In genomic region chr1:157704878-157705277, GRCh38 we compare ENCODE assay signal across 24 cellular contexts. TPM values are rescaled to one million over a fixed set of nuclear protein-coding genes. Genes with fewer than 3 reads are reported as not detected.
DNase-seq lines count a peak whose midpoint lies in the region; ATAC-seq and TF ChIP-seq lines count a peak whose summit lies in the region.
"Had no signal": no experiment of that assay in that cellular context is flagged by ENCODE, and none has a peak within 500 bp of the region (broad histone marks: within the 10 kb centered on the region; RNA-seq: fewer than 3 reads in every experiment).

No MANE protein-coding gene starts in this region.

- peak overlapping the region; percentile 50 for H3K27ac ChIP-seq in OCI-LY7 (ENCODE audit: low read depth, low read length, poor library complexity, severe bottlenecking)
- H3K27ac ChIP-seq: heart right ventricle, KMS-11, ovary, PC-9, SJCRH30, tibial nerve had no signal

- TF ChIP-seq CTCF in OCI-LY7 (conservative IDR thresholded peaks at IDR 0.05; ENCODE audit: low read length), result no peak

- H3K4me3 ChIP-seq in OCI-LY7 (ENCODE audit: low read depth, low read length, poor library complexity, severe bottlenecking), result peak overlapping the region; percentile 2
- H3K4me3 ChIP-seq: heart right ventricle, ovary, PC-9, SJCRH30, tibial nerve had no signal

- BruUV-seq in OCI-LY7 (replicated peaks; lab: Mats Ljungman, UMichigan), result no TSS peak

- H2AFZ ChIP-seq in OCI-LY7 (ENCODE audit: low read length), result peak overlapping the region; percentile 66
- H2AFZ ChIP-seq: PC-9 had no signal

- peaks cover 9% of the 10 kb centered on the region for H3K4me1 Mint-ChIP-seq in stimulated activated effector memory CD8-positive, alpha-beta T cell treated with anti-CD3 and anti-CD28 coated beads, Interleukin-12 subunit alpha, Interleukin-12 subunit beta, amount 100 ng/mL, for 72 hours
- H3K4me1 Mint-ChIP-seq: WTC11 had no signal

- DNase-seq in OCI-LY7 (ENCODE audit: low spot score) (peak; percentile 84), posterior cingulate gyrus (no peak), anterior cingulate cortex (lab: John Stamatoyannopoulos, UW) (no peak)
- DNase-seq in stimulated activated effector memory CD8-positive, alpha-beta T cell treated with anti-CD3 and anti-CD28 coated beads, Interleukin-12 subunit alpha, Interleukin-12 subunit beta, amount 100 ng/mL, for 72 hours (ENCODE audit: low spot score in 2 of 2), result no peak
- DNase-seq: activated CD8-positive, alpha-beta memory T cell treated with anti-CD3 and anti-CD28 coated beads for 24 hours; heart right ventricle; NCI-H1105; NCI-H2081; NCI-H510A treated with DMSO at 0.1 percent for 48 hours; ovary; PC-9; SJCRH30; stimulated activated naive CD8-positive, alpha-beta T cell treated with anti-CD3 and anti-CD28 coated beads, Interleukin-15, Interleukin-2, amounts not matched to agents 100 U/mL and 50 U/mL, for 24 hours; T-helper 2 cell had no signal

- no peaks in the 10 kb centered on the region for H3K9me2 ChIP-seq in OCI-LY7 (ENCODE audit: insufficient read depth, low read length)

- H3K4me2 ChIP-seq in OCI-LY7 (ENCODE audit: low read length), result peak overlapping the region; percentile 71
- H3K4me2 ChIP-seq: KMS-11, PC-9 had no signal

- peaks cover 3% of the 10 kb centered on the region for H3K9me3 Mint-ChIP-seq in stimulated activated effector memory CD8-positive, alpha-beta T cell treated with anti-CD3 and anti-CD28 coated beads, Interleukin-12 subunit alpha, Interleukin-12 subunit beta, amount 100 ng/mL, for 72 hours

- H3K36me3 Mint-ChIP-seq in stimulated activated effector memory CD8-positive, alpha-beta T cell treated with anti-CD3 and anti-CD28 coated beads, Interleukin-12 subunit alpha, Interleukin-12 subunit beta, amount 100 ng/mL, for 72 hours, result peaks cover 4% of the 10 kb centered on the region
- H3K36me3 Mint-ChIP-seq: activated naive CD8-positive, alpha-beta T cell; WTC11 had no signal

- intact Hi-C loops in OCI-LY7 (cut with micrococcal nuclease; ENCODE audit: unreplicated experiment), result loop anchor here (5.0 kb wide), 1 partner anchor 193 kb away; no protein-coding TSS in a partner anchor
- intact Hi-C loops in posterior cingulate gyrus (cut with DNase I), result no loop called here

- no peak overlapping the region for H3K4me3 Mint-ChIP-seq in stimulated activated effector memory CD8-positive, alpha-beta T cell treated with anti-CD3 and anti-CD28 coated beads, Interleukin-12 subunit alpha, Interleukin-12 subunit beta, amount 100 ng/mL, for 72 hours
- H3K4me3 Mint-ChIP-seq: activated naive CD8-positive, alpha-beta T cell; WTC11 had no signal

- ATAC-seq in GM18861 (IDR thresholded peaks at IDR 0.05; ENCODE audit: unreplicated experiment), result peak; percentile 66
- peak; percentile 52 for ATAC-seq in HG02759 (IDR thresholded peaks at IDR 0.05; ENCODE audit: unreplicated experiment)
- ATAC-seq in stimulated activated effector memory CD8-positive, alpha-beta T cell treated with anti-CD3 and anti-CD28 coated beads, Interleukin-12 subunit alpha, Interleukin-12 subunit beta, amount 100 ng/mL, for 72 hours, result no peak
- ATAC-seq in HG02938 (IDR thresholded peaks at IDR 0.05; ENCODE audit: unreplicated experiment), result no peak
- ATAC-seq: heart right ventricle; sciatic nerve; stimulated activated naive CD8-positive, alpha-beta T cell treated with anti-CD3 and anti-CD28 coated beads, Interleukin-15, Interleukin-2, amounts not matched to agents 100 U/mL and 50 U/mL, for 24 hours; WTC11 had no signal

- no peaks in the 10 kb centered on the region for H4K20me1 ChIP-seq in OCI-LY7 (ENCODE audit: insufficient read depth, low read length)

- H3K36me3 ChIP-seq in OCI-LY7 (ENCODE audit: insufficient read depth, low read length), result no peaks in the 10 kb centered on the region; the same call in 1 of the 2 replicates
- H3K36me3 ChIP-seq: heart right ventricle, ovary, SJCRH30, tibial nerve had no signal

- H3K4me1 ChIP-seq in OCI-LY7 (ENCODE audit: insufficient read depth, low read length, poor library complexity, severe bottlenecking), result peaks cover 80% of the 10 kb centered on the region
- H3K4me1 ChIP-seq: heart right ventricle, SJCRH30, tibial nerve had no signal

- H3K9me3 ChIP-seq in OCI-LY7 (ENCODE audit: low read length), result peaks cover 8% of the 10 kb centered on the region; the same call in 1 of the 2 replicates
- H3K9me3 ChIP-seq: ovary, SJCRH30, tibial nerve had no signal

- CTCF ChIA-PET in OCI-LY7 (lab: Charles Lee; ENCODE audit: unreplicated experiment), result no interaction called here

- no peaks in the 10 kb centered on the region for H3K79me2 ChIP-seq in OCI-LY7 (ENCODE audit: insufficient read depth, low read depth, low read length)

- peak overlapping the region; percentile 72 for H3K27ac Mint-ChIP-seq in stimulated activated effector memory CD8-positive, alpha-beta T cell treated with anti-CD3 and anti-CD28 coated beads, Interleukin-12 subunit alpha, Interleukin-12 subunit beta, amount 100 ng/mL, for 72 hours
- H3K27ac Mint-ChIP-seq: activated naive CD8-positive, alpha-beta T cell; WTC11 had no signal

- POLR2A ChIA-PET in OCI-LY7 (lab: Charles Lee), result interaction anchor here (1.0 kb wide), 1 partner anchor 135 kb away, joined by 3 read pairs; no protein-coding TSS in a partner anchor

RNA-seq across cellular contexts. Expression of gene FCRL3, which starts 4.3 kb away (rescaled TPM):
- 0.77 and 0.88 TPM in 2 replicates for total RNA-seq in OCI-LY7 (2014; rRNA removed; shearing (Covaris generic))
- 0.99 and 1.1 TPM in 2 replicates for total RNA-seq in OCI-LY7 (2022)
- total RNA-seq: lower leg skin, myocyte, PC-9, SJCRH30, WTC11 had no signal

Comparison
In these comparisons a context has a peak if more than half of its experiments do, and no peak if none do; other contexts are left out.
1. ATAC-seq: peak in GM18861 (single experiment) and HG02759 (single experiment); none in stimulated activated effector memory CD8-positive, alpha-beta T cell treated with anti-CD3 and anti-CD28 coated beads, Interleukin-12 subunit alpha, Interleukin-12 subunit beta, amount 100 ng/mL, for 72 hours (single experiment) and HG02938 (single experiment).